ENCODE assay signal across 27 cellular contexts in genomic region chr3:126438186-126438585, GRCh38. TPM values are rescaled to one million over a fixed set of nuclear protein-coding genes. Genes with fewer than 3 reads are reported as not detected.
DNase-seq lines count a peak whose midpoint lies in the region; ATAC-seq and TF ChIP-seq lines count a peak whose summit lies in the region.
"Had no signal": no experiment of that assay in that cellular context is flagged by ENCODE, and none has a peak within 500 bp of the region (broad histone marks: within the 10 kb centered on the region; RNA-seq: fewer than 3 reads in every experiment).

No MANE protein-coding gene starts in this region.

- H3K9me2 ChIP-seq in PC-9 (ENCODE audit: insufficient read depth) = no peaks in the 10 kb centered on the region

- no peak for TF ChIP-seq EP300 in sigmoid colon (IDR thresholded peaks at IDR 0.05)

- DNase-seq in activated CD4-positive, CD25-positive, alpha-beta regulatory T cell treated with anti-CD3 and anti-CD28 coated beads, Interleukin-2, amount 50 U/mL, for 72 hours = peak; percentile 8
- peak; percentile 20 for DNase-seq in D341Med (ENCODE audit: low spot score)
- DNase-seq in endodermal cell = peak; percentile 33
- peak; percentile 35 for DNase-seq in sigmoid colon
- DNase-seq in PC-9 = no peak
- DNase-seq: 8988T; AML-193; C1 segment of cervical spinal cord; DMS153; HCEC 1CT; MG63; NCI-H1436; NCI-H2029 treated with DMSO at 0.1 percent for 48 hours; NCI-H345; NCI-H524; NCI-H774; NK-92 treated with Interleukin-12 subunit alpha and Interleukin-12 subunit beta, amount 100 ng/mL, for 24 hours; SJCRH30 had no signal

- H3K4me1 ChIP-seq in endodermal cell (ENCODE audit: control insufficient read depth, insufficient read depth, low read length) (no peaks in the 10 kb centered on the region), sigmoid colon (no peaks in the 10 kb centered on the region), PC-9 (replicated peaks; ENCODE audit: insufficient read depth) (no peaks in the 10 kb centered on the region)
- H3K4me1 ChIP-seq: SJCRH30 had no signal

- H3K4me3 Mint-ChIP-seq in endodermal cell = no peak overlapping the region
- H3K4me3 Mint-ChIP-seq: CD8-positive, alpha-beta T cell; GM23338 had no signal

- no peaks in the 10 kb centered on the region for H3F3A ChIP-seq in PC-9 (ENCODE audit: insufficient read depth, low read depth)

- H3K9me3 ChIP-seq in endodermal cell (ENCODE audit: control insufficient read depth, low read length) (no peaks in the 10 kb centered on the region), sigmoid colon (no peaks in the 10 kb centered on the region), PC-9 (ENCODE audit: insufficient read depth, low read depth) (no peaks in the 10 kb centered on the region)
- H3K9me3 ChIP-seq: MG63, SJCRH30 had no signal

- H3K36me3 Mint-ChIP-seq in endodermal cell (ENCODE audit: low read depth) = peaks cover 27% of the 10 kb centered on the region

- H3K27ac ChIP-seq in endodermal cell (ENCODE audit: low read depth, low read length) = no peak overlapping the region
- no peak overlapping the region for H3K27ac ChIP-seq in sigmoid colon
- H3K27ac ChIP-seq in PC-9 = no peak overlapping the region
- H3K27ac ChIP-seq: SJCRH30 had no signal

- no peaks in the 10 kb centered on the region for H3K79me2 ChIP-seq in PC-9 (ENCODE audit: low read depth)

- H3K9ac ChIP-seq in endodermal cell (ENCODE audit: extremely low read depth, low read length, poor library complexity, severe bottlenecking) = no peak overlapping the region

- H3K27me3 Mint-ChIP-seq in endodermal cell (ENCODE audit: insufficient read depth) = no peaks in the 10 kb centered on the region

- H3K4me2 ChIP-seq in PC-9 = no peak overlapping the region
- H3K4me2 ChIP-seq: GM23338 had no signal

- H4K20me1 ChIP-seq in PC-9 (ENCODE audit: insufficient read depth) = 0 out of 2 replicates have a peak, but pooled peaks cover 4% of the 10 kb centered on the region

- 93 to 96% methylated on average over 3 to 7 of the region's 8 CpGs for WGBS in endodermal cell (ENCODE audit: insufficient coverage in 1 of 2, insufficient read length in 1 of 2), 2 experiments
- 93% methylated on average over 8 of the region's 8 CpGs for whole genome bisulfite sequencing in sigmoid colon, 2 donors

- no peak for ATAC-seq in activated CD4-positive, CD25-positive, alpha-beta regulatory T cell treated with anti-CD3 and anti-CD28 coated beads, Interleukin-2, amount 50 U/mL, for 24 hours
- no peak for ATAC-seq in GM19455 (IDR thresholded peaks at IDR 0.05; ENCODE audit: unreplicated experiment)
- ATAC-seq: CD8-positive, alpha-beta T cell; GM23338; K562; Panc1 had no signal

- CTCF ChIA-PET in PC-9 (lab: Charles Lee) = no interaction called here

- H3K4me3 ChIP-seq in endodermal cell (ENCODE audit: low read length) (no peak overlapping the region), sigmoid colon (no peak overlapping the region), PC-9 (no peak overlapping the region)
- H3K4me3 ChIP-seq: GM23338, K562, MG63, SJCRH30 had no signal

- BruUV-seq in PC-9 (replicated peaks; lab: Mats Ljungman, UMichigan) = no TSS peak

- H3K4me1 Mint-ChIP-seq in endodermal cell = no peaks in the 10 kb centered on the region

- H3K36me3 ChIP-seq in endodermal cell (ENCODE audit: control insufficient read depth, insufficient read depth, low read length) (peaks cover 16% of the 10 kb centered on the region), sigmoid colon (peaks cover 5 to 60% (median 14%) of the 10 kb centered on the region in 4 donors), PC-9 (ENCODE audit: low read depth) (no peaks in the 10 kb centered on the region)
- H3K36me3 ChIP-seq: SJCRH30 had no signal

- POLR2A ChIA-PET in PC-9 (lab: Charles Lee; ENCODE audit: unreplicated experiment) = no interaction called here

- TF ChIP-seq CTCF in endodermal cell (conservative IDR thresholded peaks at IDR 0.05) (no peak), sigmoid colon (IDR thresholded peaks at IDR 0.05) (no peak), PC-9 (conservative IDR thresholded peaks at IDR 0.05) (no peak)

- no peak overlapping the region for H3K27ac Mint-ChIP-seq in endodermal cell
- H3K27ac Mint-ChIP-seq: CD8-positive, alpha-beta T cell; GM23338 had no signal

- H3K27me3 ChIP-seq in endodermal cell (ENCODE audit: control insufficient read depth, insufficient read depth, low read length, poor library complexity, severe bottlenecking) = no peaks in the 10 kb centered on the region
- H3K27me3 ChIP-seq in sigmoid colon = no peaks in the 10 kb centered on the region
- no peaks in the 10 kb centered on the region for H3K27me3 ChIP-seq in PC-9 (ENCODE audit: insufficient read depth, low read depth)
- H3K27me3 ChIP-seq: MG63, SJCRH30 had no signal

- no peak for TF ChIP-seq POLR2A in sigmoid colon (IDR thresholded peaks at IDR 0.05)

- H3K9me3 Mint-ChIP-seq in endodermal cell = no peaks in the 10 kb centered on the region
- H3K9me3 Mint-ChIP-seq: CD8-positive, alpha-beta T cell; GM23338 had no signal

- intact Hi-C loops in sigmoid colon (cut with DNase I) = no loop called here
- intact Hi-C loops in PC-9 (cut with micrococcal nuclease; ENCODE audit: unreplicated experiment) = no loop called here

- H2AFZ ChIP-seq in PC-9 = no peak overlapping the region
- H2AFZ ChIP-seq: GM23338 had no signal

RNA-seq across cellular contexts. Expression of gene ZXDC, which starts 37.5 kb away (rescaled TPM):
- 10 to 100 TPM; 30.5 to 31.6 TPM for total RNA-seq in endodermal cell
- 22.5 TPM for polyA plus RNA-seq in endodermal cell (2013, experiment 1 of 2)
- 21.5 TPM for polyA plus RNA-seq in endodermal cell (2013, experiment 2 of 2)
- total RNA-seq in sigmoid colon = 10 to 100 TPM; 26.4 to 33.8 (median 28.9) TPM
- polyA plus RNA-seq in sigmoid colon = 10 to 100 TPM in 1 of 3 donors, 1 to 10 TPM in 2; 5.5 to 14.4 (median 6.0) TPM
- 52.9 and 55.4 TPM in 2 replicates for total RNA-seq in PC-9 (2021)

RNA-seq across cellular contexts. Expression of gene CFAP100, which starts 43.5 kb away (rescaled TPM):
- total RNA-seq in endodermal cell (under 1 TPM; 0.44 to 0.66 TPM), sigmoid colon (not detected), PC-9 (2021) (not detected in 2 replicates)
- 2.6 TPM for polyA plus RNA-seq in endodermal cell (2013, experiment 1 of 2)
- polyA plus RNA-seq in endodermal cell (2013, experiment 2 of 2) = 1.6 TPM
- not detected for polyA plus RNA-seq in sigmoid colon
- total RNA-seq: CD8-positive, alpha-beta T cell; Daoy; K562; LHCN-M2; SJCRH30 had no signal
- polyA plus RNA-seq: AG04450, GM23338, K562 had no signal

Comparison
In these comparisons a context has a peak if more than half of its experiments do, and no peak if none do; other contexts are left out.
1. DNase-seq: peak in activated CD4-positive, CD25-positive, alpha-beta regulatory T cell treated with anti-CD3 and anti-CD28 coated beads, Interleukin-2, amount 50 U/mL, for 72 hours (single experiment), D341Med (single experiment), endodermal cell (single experiment) and sigmoid colon (single experiment); none in PC-9 (0 of 2).